1 cellular context compared by ENCODE assay signal in the genomic region with DNA sequence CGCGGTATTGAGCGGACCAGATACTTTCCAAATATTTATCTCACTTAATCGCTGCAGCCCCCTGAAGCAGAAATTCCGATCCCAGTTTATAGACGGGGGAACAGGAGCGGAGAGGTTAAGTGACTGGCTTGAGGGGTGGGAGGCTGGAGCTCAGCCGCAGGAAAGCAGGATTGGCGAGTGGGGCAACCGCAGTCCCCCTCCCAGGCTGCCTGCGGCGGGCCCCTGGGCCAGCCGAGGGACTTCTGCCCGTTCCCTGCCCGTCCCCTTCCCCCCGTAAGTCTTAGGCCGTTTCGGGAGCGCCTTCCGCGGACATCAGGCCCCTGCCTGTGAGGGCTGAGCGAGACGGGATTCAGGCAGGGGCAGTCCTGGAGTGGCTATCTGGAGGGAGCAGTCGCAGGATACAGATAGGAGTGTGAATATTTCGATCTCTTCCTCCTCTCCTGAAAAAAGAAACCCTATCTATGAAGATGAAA.
TF ChIP-seq lines count a peak whose summit lies in the region.

No MANE protein-coding gene starts in this region.

TF ChIP-seq in WTC11, 78 proteins besides CTCF, POLR2A, EP300 and RAD21 (continued from another document):
- TF ChIP-seq, protein P1, sequence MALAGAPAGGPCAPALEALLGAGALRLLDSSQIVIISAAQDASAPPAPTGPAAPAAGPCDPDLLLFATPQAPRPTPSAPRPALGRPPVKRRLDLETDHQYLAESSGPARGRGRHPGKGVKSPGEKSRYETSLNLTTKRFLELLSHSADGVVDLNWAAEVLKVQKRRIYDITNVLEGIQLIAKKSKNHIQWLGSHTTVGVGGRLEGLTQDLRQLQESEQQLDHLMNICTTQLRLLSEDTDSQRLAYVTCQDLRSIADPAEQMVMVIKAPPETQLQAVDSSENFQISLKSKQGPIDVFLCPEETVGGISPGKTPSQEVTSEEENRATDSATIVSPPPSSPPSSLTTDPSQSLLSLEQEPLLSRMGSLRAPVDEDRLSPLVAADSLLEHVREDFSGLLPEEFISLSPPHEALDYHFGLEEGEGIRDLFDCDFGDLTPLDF (CRISPR knock-in tag; IDR thresholded peaks at IDR 0.05) = no peak
